Comparison of ENCODE assay signal across 8 cellular contexts in the genomic region with DNA sequence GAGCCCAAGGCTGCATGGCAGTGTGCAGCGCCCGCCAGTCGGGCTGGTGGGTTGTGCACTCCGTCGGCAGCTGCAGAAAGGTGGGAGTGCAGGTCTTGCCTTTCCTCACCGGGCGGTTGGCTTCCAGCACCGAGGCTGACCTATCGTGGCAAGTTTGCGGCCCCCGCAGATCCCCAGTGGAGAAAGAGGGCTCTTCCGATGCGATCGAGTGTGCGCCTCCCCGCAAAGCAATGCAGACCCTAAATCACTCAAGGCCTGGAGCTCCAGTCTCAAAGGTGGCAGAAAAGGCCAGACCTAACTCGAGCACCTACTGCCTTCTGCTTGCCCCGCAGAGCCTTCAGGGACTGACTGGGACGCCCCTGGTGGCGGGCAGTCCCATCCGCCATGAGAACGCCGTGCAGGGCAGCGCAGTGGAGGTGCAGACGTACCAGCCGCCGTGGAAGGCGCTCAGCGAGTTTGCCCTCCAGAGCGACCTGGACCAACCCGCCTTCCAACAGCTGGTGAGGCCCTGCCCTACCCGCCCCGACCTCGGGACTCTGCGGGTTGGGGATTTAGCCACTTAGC. TPM values are rescaled to one million over a fixed set of nuclear protein-coding genes. Genes with fewer than 3 reads are reported as not detected.
DNase-seq lines count a peak whose midpoint lies in the region; ATAC-seq and TF ChIP-seq lines count a peak whose summit lies in the region.

No MANE protein-coding gene starts in this region.

- no peak overlapping the region for H3K27ac ChIP-seq in heart right ventricle
- no peak overlapping the region for H3K27ac ChIP-seq in spleen
- H3K27ac ChIP-seq in tibial nerve = no peak overlapping the region

- peak overlapping the region; percentile 68 for H3K4me3 Mint-ChIP-seq in activated CD8-positive, alpha-beta T cell treated with anti-CD3 and anti-CD28 coated beads, Interleukin-2, amount 10 ng/mL, durations not matched to agents 7 days and 5 days

- intact Hi-C loops in heart right ventricle (cut with DNase I) = no loop called here
- intact Hi-C loops in spleen (cut with DNase I; ENCODE audit: low total_unique reads) = no loop called here

- DNase-seq in activated effector memory CD4-positive, alpha-beta T cell treated with anti-CD3 and anti-CD28 coated beads, Interleukin-2, amount 50 U/mL, for 16 hours = peak; percentile 82
- no peak for DNase-seq in activated effector memory CD4-positive, alpha-beta T cell treated with Interleukin-2 at 50 U/mL for 16 hours
- DNase-seq in activated CD8-positive, alpha-beta T cell treated with anti-CD3 and anti-CD28 coated beads, Interleukin-2, amount 10 ng/mL, durations not matched to agents 7 days and 5 days = no peak
- DNase-seq in heart right ventricle = no peak
- peak; percentile 86 for DNase-seq in spleen
- DNase-seq in tibial nerve (ENCODE audit: low spot score in 2 of 2) = no peak

- TF ChIP-seq CTCF in heart right ventricle (IDR thresholded peaks at IDR 0.05) = peak in 4 of 9 donors; percentile 20 to 34 (median 24)
- peak in 7 of 11 experiments; percentile 9 to 35 (median 24) for TF ChIP-seq CTCF in spleen (IDR thresholded peaks at IDR 0.05 in 8 of 11, conservative IDR thresholded peaks at IDR 0.05 in 3 of 11)
- no peak for TF ChIP-seq CTCF in tibial nerve (IDR thresholded peaks at IDR 0.05)

- POLR2A ChIA-PET in activated CD8-positive, alpha-beta T cell treated with anti-CD3 and anti-CD28 coated beads, Interleukin-2, amount 10 ng/mL, durations not matched to agents 7 days and 5 days (lab: Charles Lee) = no interaction called here

- no peaks in the 10 kb centered on the region for H3K9me3 ChIP-seq in heart right ventricle
- H3K9me3 ChIP-seq in spleen = peaks cover 0 to 11% (median 0%) of the 10 kb centered on the region in 8 donors
- H3K9me3 ChIP-seq in tibial nerve = no peaks in the 10 kb centered on the region

- peaks cover 80% of the 10 kb centered on the region for H3K27me3 Mint-ChIP-seq in activated CD8-positive, alpha-beta T cell treated with anti-CD3 and anti-CD28 coated beads, Interleukin-2, amount 10 ng/mL, durations not matched to agents 7 days and 5 days (ENCODE audit: low read depth)

- H3K27me3 ChIP-seq in heart right ventricle (peaks cover 88 to 100% (median 100%) of the 10 kb centered on the region in 7 donors), spleen (replicated peaks in 1 of 7) (peaks cover 34 to 100% (median 100%) of the 10 kb centered on the region in 7 donors), tibial nerve (peaks cover 14 to 100% of the 10 kb centered on the region in 2 donors)

- H3K4me1 Mint-ChIP-seq in activated CD8-positive, alpha-beta T cell treated with anti-CD3 and anti-CD28 coated beads, Interleukin-2, amount 10 ng/mL, durations not matched to agents 7 days and 5 days (ENCODE audit: low read depth) = peaks cover 65% of the 10 kb centered on the region

- H3K9me3 Mint-ChIP-seq in activated CD8-positive, alpha-beta T cell treated with anti-CD3 and anti-CD28 coated beads, Interleukin-2, amount 10 ng/mL, durations not matched to agents 7 days and 5 days (ENCODE audit: insufficient read depth) = no peaks in the 10 kb centered on the region

- WGBS in heart right ventricle, 2 donors = 1 to 3% methylated on average over 35 of the region's 35 CpGs
- WGBS in spleen, 5 donors = 4 to 11% (median 6%) methylated on average over 9 to 35 of the region's 35 CpGs
- 4 to 5% methylated on average over 9 to 31 of the region's 35 CpGs for WGBS in tibial nerve, 2 donors

- TF ChIP-seq POLR2A in spleen (IDR thresholded peaks at IDR 0.05) = no peak
- no peak for TF ChIP-seq POLR2A in tibial nerve (IDR thresholded peaks at IDR 0.05)

- no peak for TF ChIP-seq EP300 in tibial nerve (IDR thresholded peaks at IDR 0.05)

- H3K4me1 ChIP-seq in heart right ventricle = peaks cover 37 to 80% (median 60%) of the 10 kb centered on the region in 9 donors
- H3K4me1 ChIP-seq in spleen = peaks cover 57 to 88% (median 81%) of the 10 kb centered on the region in 6 donors
- peaks cover 0 to 78% (median 53%) of the 10 kb centered on the region in 4 donors for H3K4me1 ChIP-seq in tibial nerve

- peak; percentile 38 for ATAC-seq in activated CD8-positive, alpha-beta T cell treated with anti-CD3 and anti-CD28 coated beads, Interleukin-2, amount 10 ng/mL, durations not matched to agents 7 days and 5 days
- ATAC-seq in heart right ventricle (peak in 7 of 8 donors; percentile 26 to 69 (median 58)), GM18867 (IDR thresholded peaks at IDR 0.05; ENCODE audit: unreplicated experiment) (no peak), GM21360 (IDR thresholded peaks at IDR 0.05; ENCODE audit: unreplicated experiment) (no peak)

- H3K36me3 ChIP-seq in heart right ventricle (no peaks in the 10 kb centered on the region), spleen (no peaks in the 10 kb centered on the region), tibial nerve (no peaks in the 10 kb centered on the region)

- CTCF ChIA-PET in activated CD8-positive, alpha-beta T cell treated with anti-CD3 and anti-CD28 coated beads, Interleukin-2, amount 10 ng/mL, durations not matched to agents 7 days and 5 days (lab: Charles Lee) = interaction anchor here (1.0 to 2.8 kb wide), 2 partner anchors 15 to 106 kb away, joined by 5 to 9 read pairs; no protein-coding TSS in a partner anchor

- H3K27ac Mint-ChIP-seq in activated CD8-positive, alpha-beta T cell treated with anti-CD3 and anti-CD28 coated beads, Interleukin-2, amount 10 ng/mL, durations not matched to agents 7 days and 5 days = no peak overlapping the region

- peaks cover 4% of the 10 kb centered on the region for H3K36me3 Mint-ChIP-seq in activated CD8-positive, alpha-beta T cell treated with anti-CD3 and anti-CD28 coated beads, Interleukin-2, amount 10 ng/mL, durations not matched to agents 7 days and 5 days (ENCODE audit: low read depth)

- peak overlapping the region; percentile 9 to 51 (median 40) for H3K4me3 ChIP-seq in heart right ventricle
- peak overlapping the region; percentile 28 to 65 (median 49) for H3K4me3 ChIP-seq in spleen
- peak overlapping the region in 2 of 4 donors; percentile 40 to 46 for H3K4me3 ChIP-seq in tibial nerve

RNA-seq across cellular contexts. Expression of a gene that starts 4.3 kb away (rescaled TPM):
- under 1 TPM; 0.32 to 0.37 TPM for total RNA-seq in activated CD8-positive, alpha-beta T cell treated with anti-CD3 and anti-CD28 coated beads, Interleukin-2, amount 10 ng/mL, durations not matched to agents 7 days and 5 days
- total RNA-seq in heart right ventricle (under 1 TPM in 1 of 10 donors, not detected in 9; 0.16 TPM), spleen (1 to 10 TPM in 1 of 7 donors, under 1 TPM in 6; 0.32 to 1.1 (median 0.52) TPM), tibial nerve (not detected)
- polyA plus RNA-seq in heart right ventricle (not detected), spleen (under 1 TPM; 0.20 to 0.29 (median 0.22) TPM)

RNA-seq across cellular contexts. Expression of a gene that starts 29.6 kb away (rescaled TPM):
- total RNA-seq in activated CD8-positive, alpha-beta T cell treated with anti-CD3 and anti-CD28 coated beads, Interleukin-2, amount 10 ng/mL, durations not matched to agents 7 days and 5 days = 100 to 1,000 TPM; 108 to 111 TPM
- 100 to 1,000 TPM; 327 to 541 (median 464) TPM for total RNA-seq in heart right ventricle
- polyA plus RNA-seq in heart right ventricle = 100 to 1,000 TPM; 103 to 217 TPM
- 10 to 100 TPM; 62.5 to 98.5 (median 82.4) TPM for total RNA-seq in spleen
- 10 to 100 TPM; 49.7 to 86.8 (median 65.2) TPM for polyA plus RNA-seq in spleen
- 10 to 100 TPM; 59.2 to 96.9 (median 75.5) TPM for total RNA-seq in tibial nerve

Comparison
In these comparisons a context has a peak if more than half of its experiments do, and no peak if none do; other contexts are left out.
1. DNase-seq: peak in activated effector memory CD4-positive, alpha-beta T cell treated with anti-CD3 and anti-CD28 coated beads, Interleukin-2, amount 50 U/mL, for 16 hours (single experiment) and spleen (single experiment); none in activated effector memory CD4-positive, alpha-beta T cell treated with Interleukin-2 at 50 U/mL for 16 hours (single experiment), activated CD8-positive, alpha-beta T cell treated with anti-CD3 and anti-CD28 coated beads, Interleukin-2, amount 10 ng/mL, durations not matched to agents 7 days and 5 days (single experiment), heart right ventricle (0 of 2) and tibial nerve (0 of 2).
2. ATAC-seq: peak in activated CD8-positive, alpha-beta T cell treated with anti-CD3 and anti-CD28 coated beads, Interleukin-2, amount 10 ng/mL, durations not matched to agents 7 days and 5 days (single experiment) and heart right ventricle (7 of 8); none in GM18867 (single experiment) and GM21360 (single experiment).
3. CTCF ChIP-seq: peak in spleen (7 of 11); none in tibial nerve (0 of 5).